20 cellular contexts compared by ENCODE assay signal in the genomic region with DNA sequence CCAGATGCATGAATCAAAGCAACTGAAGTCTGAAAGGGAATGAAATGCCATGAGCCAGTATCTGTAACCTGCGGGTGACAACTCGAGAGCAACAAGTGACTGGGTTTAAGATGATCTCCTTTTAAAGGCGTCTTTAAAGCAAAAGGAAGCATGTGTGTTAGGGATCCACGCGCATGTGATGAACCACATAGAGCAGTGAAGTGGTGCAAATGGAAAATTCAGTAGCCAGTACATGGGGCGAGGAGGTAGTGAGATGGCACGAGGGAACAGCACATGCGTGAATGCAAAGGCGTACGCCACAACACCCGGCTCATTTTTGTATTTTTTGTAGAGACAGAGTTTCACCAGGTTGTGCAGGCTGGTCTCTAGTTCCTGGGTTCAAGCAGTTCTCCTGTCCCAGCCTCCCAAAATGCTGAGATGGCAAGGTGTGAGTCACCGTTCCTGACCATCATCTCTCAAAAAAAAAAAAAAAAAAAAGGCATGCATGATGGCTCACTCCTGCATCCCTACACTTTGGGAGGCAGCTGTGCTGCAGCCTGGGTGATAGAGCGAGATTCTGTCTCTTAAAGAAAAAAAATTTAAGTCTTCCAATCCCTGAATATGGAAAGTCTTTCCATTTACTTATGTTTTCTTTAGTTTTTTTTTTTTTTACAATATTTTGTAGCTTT. TPM values are rescaled to one million over a fixed set of nuclear protein-coding genes. Genes with fewer than 3 reads are reported as not detected.
DNase-seq lines count a peak whose midpoint lies in the region; ATAC-seq and TF ChIP-seq lines count a peak whose summit lies in the region.
"Had no signal": no experiment of that assay in that cellular context is flagged by ENCODE, and none has a peak within 500 bp of the region (broad histone marks: within the 10 kb centered on the region; RNA-seq: fewer than 3 reads in every experiment).

No MANE protein-coding gene starts in this region.

- TF ChIP-seq CTCF in epithelial cell of esophagus (IDR thresholded peaks at IDR 0.05; ENCODE audit: insufficient read depth, low read depth, low read length, missing control alignments) (no peak), osteoblast (IDR thresholded peaks at IDR 0.05; ENCODE audit: extremely low read depth, low read depth, low read length) (no peak), natural killer cell (IDR thresholded peaks at IDR 0.05) (no peak)

- intact Hi-C loops in natural killer cell (cut with micrococcal nuclease), result no loop called here
- intact Hi-C loops in activated CD4-positive, alpha-beta T cell treated with anti-CD3 and anti-CD28 coated beads, Interleukin-2, amount 10 ng/mL, durations not matched to agents 24 days and 14 days (cut with micrococcal nuclease), result no loop called here

- H3K4me3 ChIP-seq in epithelial cell of esophagus (ENCODE audit: low read length), result no peak overlapping the region
- no peak overlapping the region for H3K4me3 ChIP-seq in osteoblast (ENCODE audit: insufficient read depth, low read length)
- H3K4me3 ChIP-seq: mucosa of descending colon had no signal

- H2AFZ ChIP-seq in osteoblast (ENCODE audit: low read length), result peak overlapping the region; percentile 6

- no peaks in the 10 kb centered on the region for H3K79me2 ChIP-seq in osteoblast (ENCODE audit: insufficient read depth, low read length)

- peaks cover 0 to 5% of the 10 kb centered on the region in 2 donors for H3K27me3 Mint-ChIP-seq in natural killer cell (ENCODE audit: low read depth in 2 of 2)
- peaks cover 14% of the 10 kb centered on the region for H3K27me3 Mint-ChIP-seq in activated CD4-positive, alpha-beta T cell treated with anti-CD3 and anti-CD28 coated beads, Interleukin-2, amount 10 ng/mL, durations not matched to agents 24 days and 14 days

- no peak overlapping the region for H3K4me3 Mint-ChIP-seq in natural killer cell
- no peak overlapping the region for H3K4me3 Mint-ChIP-seq in activated CD4-positive, alpha-beta T cell treated with anti-CD3 and anti-CD28 coated beads, Interleukin-2, amount 10 ng/mL, durations not matched to agents 24 days and 14 days
- H3K4me3 Mint-ChIP-seq: activated T-helper 17 cell treated with anti-CD3 and anti-CD28 coated beads, Interleukin-2, amount 50 U/mL, for 72 hours; effector memory CD8-positive, alpha-beta T cell had no signal

- peaks cover 11% of the 10 kb centered on the region for H3K4me1 ChIP-seq in osteoblast (ENCODE audit: insufficient read depth, low read length)

- H3K9me3 ChIP-seq in osteoblast (ENCODE audit: low read depth, low read length), result no peaks in the 10 kb centered on the region
- H3K9me3 ChIP-seq: mucosa of descending colon had no signal

- H3K27ac Mint-ChIP-seq in natural killer cell, result no peak overlapping the region
- H3K27ac Mint-ChIP-seq in activated CD4-positive, alpha-beta T cell treated with anti-CD3 and anti-CD28 coated beads, Interleukin-2, amount 10 ng/mL, durations not matched to agents 24 days and 14 days, result no peak overlapping the region
- H3K27ac Mint-ChIP-seq: activated T-helper 17 cell treated with anti-CD3 and anti-CD28 coated beads, Interleukin-2, amount 50 U/mL, for 72 hours; effector memory CD8-positive, alpha-beta T cell had no signal

- no peak overlapping the region for H3K4me2 ChIP-seq in osteoblast (ENCODE audit: insufficient read depth, low read length)

- H4K20me1 ChIP-seq in osteoblast (ENCODE audit: insufficient read depth, low read length), result no peaks in the 10 kb centered on the region

- DNase-seq in EH (ENCODE audit: low read depth) (peak; percentile 26), NAMALWA (ENCODE audit: low spot score) (peak; percentile 70), epithelial cell of esophagus (ENCODE audit: low read depth) (peak; percentile 47), osteoblast (ENCODE audit: insufficient read length, low spot score, missing footprints) (peak; percentile 82), natural killer cell (no peak)
- no peak for DNase-seq in activated CD4-positive, alpha-beta T cell treated with anti-CD3 and anti-CD28 coated beads, Interleukin-2, amount 10 ng/mL, durations not matched to agents 24 days and 14 days
- DNase-seq: Calu3; central memory CD4-positive, alpha-beta T cell; effector memory CD8-positive, alpha-beta T cell; GF-D8; hypothalamus; Kasumi-1; kidney glomerular epithelial cell; mucosa of descending colon; NCI-H1436 treated with DMSO at 0.1 percent for 48 hours; SIG-M5; stimulated activated CD4-positive, alpha-beta T cell treated with anti-CD3 and anti-CD28 coated beads, Interleukin-1b, Interleukin-23, amount 100 ng/mL, for 48 hours had no signal

- no peaks in the 10 kb centered on the region for H3K27me3 ChIP-seq in osteoblast (ENCODE audit: insufficient read depth, low read length)

- no peaks in the 10 kb centered on the region for H3K36me3 Mint-ChIP-seq in natural killer cell
- H3K36me3 Mint-ChIP-seq in activated CD4-positive, alpha-beta T cell treated with anti-CD3 and anti-CD28 coated beads, Interleukin-2, amount 10 ng/mL, durations not matched to agents 24 days and 14 days (ENCODE audit: low read depth), result no peaks in the 10 kb centered on the region

- H3K9me3 Mint-ChIP-seq in natural killer cell, result no peaks in the 10 kb centered on the region
- no peaks in the 10 kb centered on the region for H3K9me3 Mint-ChIP-seq in activated CD4-positive, alpha-beta T cell treated with anti-CD3 and anti-CD28 coated beads, Interleukin-2, amount 10 ng/mL, durations not matched to agents 24 days and 14 days
- H3K9me3 Mint-ChIP-seq: effector memory CD8-positive, alpha-beta T cell had no signal

- no peaks in the 10 kb centered on the region for H3K4me1 Mint-ChIP-seq in natural killer cell
- H3K4me1 Mint-ChIP-seq in activated CD4-positive, alpha-beta T cell treated with anti-CD3 and anti-CD28 coated beads, Interleukin-2, amount 10 ng/mL, durations not matched to agents 24 days and 14 days, result peaks cover under 1% of the 10 kb centered on the region

- H3K36me3 ChIP-seq in osteoblast (ENCODE audit: insufficient read depth, low read length), result no peaks in the 10 kb centered on the region

- ATAC-seq in natural killer cell (no peak), HG03457 (IDR thresholded peaks at IDR 0.05; ENCODE audit: unreplicated experiment) (no peak)
- ATAC-seq: activated T-helper 17 cell treated with anti-CD3 and anti-CD28 coated beads, Interleukin-2, amount 50 U/mL, for 72 hours; effector memory CD8-positive, alpha-beta T cell; mucosa of descending colon; sciatic nerve had no signal

- H3K27ac ChIP-seq in osteoblast (ENCODE audit: low read depth, low read length), result no peak overlapping the region

RNA-seq across cellular contexts. Expression of a gene that starts 24.6 kb away (rescaled TPM):
- 4.4 and 4.7 TPM in 2 replicates for total RNA-seq in osteoblast
- total RNA-seq in natural killer cell, result 1 to 10 TPM in 1 of 3 donors, under 1 TPM in 2; 0.85 to 1.1 (median 0.96) TPM
- total RNA-seq in activated CD4-positive, alpha-beta T cell treated with anti-CD3 and anti-CD28 coated beads, Interleukin-2, amount 10 ng/mL, durations not matched to agents 24 days and 14 days, result 9.3 and 10.7 TPM in 2 replicates

Comparison
In these comparisons a context has a peak if more than half of its experiments do, and no peak if none do; other contexts are left out.
1. DNase-seq: peak in EH (single experiment), NAMALWA (single experiment), epithelial cell of esophagus (single experiment) and osteoblast (single experiment); none in natural killer cell (single experiment) and activated CD4-positive, alpha-beta T cell treated with anti-CD3 and anti-CD28 coated beads, Interleukin-2, amount 10 ng/mL, durations not matched to agents 24 days and 14 days (single experiment).